Comparison of ENCODE assay signal across 1 cellular context in the genomic region with DNA sequence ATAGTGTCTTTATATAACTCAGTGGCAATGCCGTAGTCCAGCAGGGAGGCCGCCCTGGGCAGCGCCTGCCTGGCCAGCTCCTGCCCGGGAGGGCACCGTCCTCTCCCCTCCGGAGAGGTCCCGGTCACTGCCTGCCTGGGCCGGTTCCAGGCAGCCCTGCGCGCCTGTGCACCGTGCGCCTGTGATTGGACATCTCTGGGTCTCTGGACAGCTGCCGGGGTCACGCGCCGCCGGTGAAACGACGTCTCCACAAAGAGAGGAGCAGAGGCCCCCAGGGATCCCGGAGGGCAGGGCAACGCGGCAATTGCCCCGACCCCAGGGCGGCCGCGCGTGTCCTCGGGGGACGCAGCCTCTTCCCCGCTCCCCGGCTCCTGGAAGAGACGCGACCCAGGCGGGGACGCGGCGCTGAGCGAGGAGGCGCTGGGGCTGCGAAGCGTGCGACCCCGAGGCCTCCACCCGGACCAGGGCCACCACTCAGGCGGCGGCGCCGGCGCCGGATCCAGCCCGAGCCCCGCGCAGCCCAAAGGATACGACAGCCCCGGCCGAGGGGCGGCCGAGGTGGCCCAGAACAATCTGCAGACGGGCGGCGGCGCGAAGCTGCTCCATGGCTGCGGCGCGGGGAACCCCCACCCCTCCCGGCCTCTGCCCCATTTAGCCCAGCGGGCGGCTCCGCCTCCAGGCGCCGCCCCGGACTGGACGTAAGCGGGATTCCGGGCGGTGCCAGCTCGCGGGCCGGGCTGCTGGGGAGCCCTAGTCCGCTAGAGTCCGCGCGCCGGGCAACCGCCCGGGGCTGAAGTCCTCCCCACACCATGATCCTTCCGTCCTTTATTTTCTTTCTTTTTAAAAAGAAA.
TF ChIP-seq lines count a peak whose summit lies in the region.

A gene (minus strand): TSS at position 628 of the 851 bp plus-strand sequence. CDS start 22 bp downstream, at position 606.

TF ChIP-seq in HepG2, 621 proteins besides CTCF, POLR2A, EP300 and RAD21 (continued from another document and continues in another):
- TF ChIP-seq, protein P1, sequence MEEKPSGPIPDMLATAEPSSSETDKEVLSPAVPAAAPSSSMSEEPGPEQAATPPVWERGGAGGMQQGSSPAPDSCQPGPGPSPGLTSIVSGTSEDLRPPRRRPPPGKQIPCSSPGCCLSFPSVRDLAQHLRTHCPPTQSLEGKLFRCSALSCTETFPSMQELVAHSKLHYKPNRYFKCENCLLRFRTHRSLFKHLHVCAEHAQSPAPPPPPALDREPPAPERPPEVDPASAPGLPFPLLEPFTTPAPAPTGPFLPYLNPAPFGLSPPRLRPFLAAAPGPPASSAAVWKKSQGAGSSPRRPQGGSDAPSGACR (CRISPR knock-in tag; IDR thresholded peaks at IDR 0.05) = peak; percentile 85; the same call in 1 of the 2 replicates
- TF ChIP-seq SP5 (CRISPR knock-in tag; IDR thresholded peaks at IDR 0.05; ENCODE audit: borderline replicate concordance, low read depth) (peak; percentile 62; the same call in 1 of the 2 replicates), ZNF557 (CRISPR knock-in tag; IDR thresholded peaks at IDR 0.05) (no peak; the same call in 1 of the 2 replicates), ZNF839 (CRISPR knock-in tag; IDR thresholded peaks at IDR 0.05; ENCODE audit: borderline replicate concordance) (no peak; the same call in 1 of the 2 replicates), SP140L (CRISPR knock-in tag; IDR thresholded peaks at IDR 0.05; ENCODE audit: borderline replicate concordance) (no peak), HNRNPL (IDR thresholded peaks at IDR 0.05; ENCODE audit: low read depth, low read length) (peak; percentile 85; the same call in 1 of the 2 replicates), GFI1 (CRISPR knock-in tag; IDR thresholded peaks at IDR 0.05; ENCODE audit: borderline replicate concordance) (no peak; the same call in 1 of the 2 replicates), ZNF660 (CRISPR knock-in tag; IDR thresholded peaks at IDR 0.05; ENCODE audit: borderline replicate concordance, low read depth) (no peak), NFRKB (IDR thresholded peaks at IDR 0.05) (no peak), ZMAT3 (CRISPR knock-in tag; conservative IDR thresholded peaks at IDR 0.05) (peak; percentile 76; the same call in 1 of the 2 replicates), STAT5B (CRISPR knock-in tag; IDR thresholded peaks at IDR 0.05) (no peak), ZBTB7A (CRISPR knock-in tag; IDR thresholded peaks at IDR 0.05) (no peak), SALL1 (CRISPR knock-in tag; IDR thresholded peaks at IDR 0.05) (peak; percentile 62), SIX4 (CRISPR knock-in tag; IDR thresholded peaks at IDR 0.05) (peak; percentile 35; the same call in 1 of the 2 replicates), ZNF225 (CRISPR knock-in tag; IDR thresholded peaks at IDR 0.05) (peak; percentile 25; the same call in 1 of the 2 replicates)
- TF ChIP-seq, protein P2, sequence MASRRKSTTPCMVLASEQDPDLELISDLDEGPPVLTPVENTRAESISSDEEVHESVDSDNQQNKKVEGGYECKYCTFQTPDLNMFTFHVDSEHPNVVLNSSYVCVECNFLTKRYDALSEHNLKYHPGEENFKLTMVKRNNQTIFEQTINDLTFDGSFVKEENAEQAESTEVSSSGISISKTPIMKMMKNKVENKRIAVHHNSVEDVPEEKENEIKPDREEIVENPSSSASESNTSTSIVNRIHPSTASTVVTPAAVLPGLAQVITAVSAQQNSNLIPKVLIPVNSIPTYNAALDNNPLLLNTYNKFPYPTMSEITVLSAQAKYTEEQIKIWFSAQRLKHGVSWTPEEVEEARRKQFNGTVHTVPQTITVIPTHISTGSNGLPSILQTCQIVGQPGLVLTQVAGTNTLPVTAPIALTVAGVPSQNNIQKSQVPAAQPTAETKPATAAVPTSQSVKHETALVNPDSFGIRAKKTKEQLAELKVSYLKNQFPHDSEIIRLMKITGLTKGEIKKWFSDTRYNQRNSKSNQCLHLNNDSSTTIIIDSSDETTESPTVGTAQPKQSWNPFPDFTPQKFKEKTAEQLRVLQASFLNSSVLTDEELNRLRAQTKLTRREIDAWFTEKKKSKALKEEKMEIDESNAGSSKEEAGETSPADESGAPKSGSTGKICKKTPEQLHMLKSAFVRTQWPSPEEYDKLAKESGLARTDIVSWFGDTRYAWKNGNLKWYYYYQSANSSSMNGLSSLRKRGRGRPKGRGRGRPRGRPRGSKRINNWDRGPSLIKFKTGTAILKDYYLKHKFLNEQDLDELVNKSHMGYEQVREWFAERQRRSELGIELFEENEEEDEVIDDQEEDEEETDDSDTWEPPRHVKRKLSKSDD (CRISPR knock-in tag; IDR thresholded peaks at IDR 0.05; ENCODE audit: low read depth) = no peak
- TF ChIP-seq, protein P3, sequence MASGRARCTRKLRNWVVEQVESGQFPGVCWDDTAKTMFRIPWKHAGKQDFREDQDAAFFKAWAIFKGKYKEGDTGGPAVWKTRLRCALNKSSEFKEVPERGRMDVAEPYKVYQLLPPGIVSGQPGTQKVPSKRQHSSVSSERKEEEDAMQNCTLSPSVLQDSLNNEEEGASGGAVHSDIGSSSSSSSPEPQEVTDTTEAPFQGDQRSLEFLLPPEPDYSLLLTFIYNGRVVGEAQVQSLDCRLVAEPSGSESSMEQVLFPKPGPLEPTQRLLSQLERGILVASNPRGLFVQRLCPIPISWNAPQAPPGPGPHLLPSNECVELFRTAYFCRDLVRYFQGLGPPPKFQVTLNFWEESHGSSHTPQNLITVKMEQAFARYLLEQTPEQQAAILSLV (CRISPR knock-in tag; IDR thresholded peaks at IDR 0.05; ENCODE audit: borderline replicate concordance) = 0 out of 2 replicates have a peak, but pooled peaks have one; percentile 9
- TF ChIP-seq, protein P4, sequence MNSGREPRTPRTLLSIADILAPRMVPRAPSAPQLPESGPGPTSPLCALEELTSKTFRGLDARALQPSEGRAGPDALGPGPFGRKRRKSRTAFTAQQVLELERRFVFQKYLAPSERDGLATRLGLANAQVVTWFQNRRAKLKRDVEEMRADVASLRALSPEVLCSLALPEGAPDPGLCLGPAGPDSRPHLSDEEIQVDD (CRISPR knock-in tag; IDR thresholded peaks at IDR 0.05; ENCODE audit: borderline replicate concordance) = no peak
- TF ChIP-seq, protein P5, sequence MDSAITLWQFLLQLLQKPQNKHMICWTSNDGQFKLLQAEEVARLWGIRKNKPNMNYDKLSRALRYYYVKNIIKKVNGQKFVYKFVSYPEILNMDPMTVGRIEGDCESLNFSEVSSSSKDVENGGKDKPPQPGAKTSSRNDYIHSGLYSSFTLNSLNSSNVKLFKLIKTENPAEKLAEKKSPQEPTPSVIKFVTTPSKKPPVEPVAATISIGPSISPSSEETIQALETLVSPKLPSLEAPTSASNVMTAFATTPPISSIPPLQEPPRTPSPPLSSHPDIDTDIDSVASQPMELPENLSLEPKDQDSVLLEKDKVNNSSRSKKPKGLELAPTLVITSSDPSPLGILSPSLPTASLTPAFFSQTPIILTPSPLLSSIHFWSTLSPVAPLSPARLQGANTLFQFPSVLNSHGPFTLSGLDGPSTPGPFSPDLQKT (CRISPR knock-in tag; IDR thresholded peaks at IDR 0.05; ENCODE audit: borderline replicate concordance) = no peak
- TF ChIP-seq, protein P6, sequence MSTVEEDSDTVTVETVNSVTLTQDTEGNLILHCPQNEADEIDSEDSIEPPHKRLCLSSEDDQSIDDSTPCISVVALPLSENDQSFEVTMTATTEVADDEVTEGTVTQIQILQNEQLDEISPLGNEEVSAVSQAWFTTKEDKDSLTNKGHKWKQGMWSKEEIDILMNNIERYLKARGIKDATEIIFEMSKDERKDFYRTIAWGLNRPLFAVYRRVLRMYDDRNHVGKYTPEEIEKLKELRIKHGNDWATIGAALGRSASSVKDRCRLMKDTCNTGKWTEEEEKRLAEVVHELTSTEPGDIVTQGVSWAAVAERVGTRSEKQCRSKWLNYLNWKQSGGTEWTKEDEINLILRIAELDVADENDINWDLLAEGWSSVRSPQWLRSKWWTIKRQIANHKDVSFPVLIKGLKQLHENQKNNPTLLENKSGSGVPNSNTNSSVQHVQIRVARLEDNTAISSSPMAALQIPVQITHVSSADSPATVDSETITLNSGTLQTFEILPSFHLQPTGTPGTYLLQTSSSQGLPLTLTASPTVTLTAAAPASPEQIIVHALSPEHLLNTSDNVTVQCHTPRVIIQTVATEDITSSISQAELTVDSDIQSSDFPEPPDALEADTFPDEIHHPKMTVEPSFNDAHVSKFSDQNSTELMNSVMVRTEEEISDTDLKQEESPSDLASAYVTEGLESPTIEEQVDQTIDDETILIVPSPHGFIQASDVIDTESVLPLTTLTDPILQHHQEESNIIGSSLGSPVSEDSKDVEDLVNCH (CRISPR knock-in tag; IDR thresholded peaks at IDR 0.05) = no peak
- TF ChIP-seq, protein P7, sequence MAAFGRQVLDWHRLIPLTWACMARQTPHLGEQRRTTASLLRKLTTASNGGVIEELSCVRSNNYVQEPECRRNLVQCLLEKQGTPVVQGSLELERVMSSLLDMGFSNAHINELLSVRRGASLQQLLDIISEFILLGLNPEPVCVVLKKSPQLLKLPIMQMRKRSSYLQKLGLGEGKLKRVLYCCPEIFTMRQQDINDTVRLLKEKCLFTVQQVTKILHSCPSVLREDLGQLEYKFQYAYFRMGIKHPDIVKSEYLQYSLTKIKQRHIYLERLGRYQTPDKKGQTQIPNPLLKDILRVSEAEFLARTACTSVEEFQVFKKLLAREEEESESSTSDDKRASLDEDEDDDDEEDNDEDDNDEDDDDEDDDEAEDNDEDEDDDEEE (CRISPR knock-in tag; IDR thresholded peaks at IDR 0.05) = no peak; the same call in none of the 2 replicates
- TF ChIP-seq, protein P8, sequence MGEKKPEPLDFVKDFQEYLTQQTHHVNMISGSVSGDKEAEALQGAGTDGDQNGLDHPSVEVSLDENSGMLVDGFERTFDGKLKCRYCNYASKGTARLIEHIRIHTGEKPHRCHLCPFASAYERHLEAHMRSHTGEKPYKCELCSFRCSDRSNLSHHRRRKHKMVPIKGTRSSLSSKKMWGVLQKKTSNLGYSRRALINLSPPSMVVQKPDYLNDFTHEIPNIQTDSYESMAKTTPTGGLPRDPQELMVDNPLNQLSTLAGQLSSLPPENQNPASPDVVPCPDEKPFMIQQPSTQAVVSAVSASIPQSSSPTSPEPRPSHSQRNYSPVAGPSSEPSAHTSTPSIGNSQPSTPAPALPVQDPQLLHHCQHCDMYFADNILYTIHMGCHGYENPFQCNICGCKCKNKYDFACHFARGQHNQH (CRISPR knock-in tag; IDR thresholded peaks at IDR 0.05) = peak; percentile 69; the same call in 1 of the 2 replicates
- TF ChIP-seq, protein P9, sequence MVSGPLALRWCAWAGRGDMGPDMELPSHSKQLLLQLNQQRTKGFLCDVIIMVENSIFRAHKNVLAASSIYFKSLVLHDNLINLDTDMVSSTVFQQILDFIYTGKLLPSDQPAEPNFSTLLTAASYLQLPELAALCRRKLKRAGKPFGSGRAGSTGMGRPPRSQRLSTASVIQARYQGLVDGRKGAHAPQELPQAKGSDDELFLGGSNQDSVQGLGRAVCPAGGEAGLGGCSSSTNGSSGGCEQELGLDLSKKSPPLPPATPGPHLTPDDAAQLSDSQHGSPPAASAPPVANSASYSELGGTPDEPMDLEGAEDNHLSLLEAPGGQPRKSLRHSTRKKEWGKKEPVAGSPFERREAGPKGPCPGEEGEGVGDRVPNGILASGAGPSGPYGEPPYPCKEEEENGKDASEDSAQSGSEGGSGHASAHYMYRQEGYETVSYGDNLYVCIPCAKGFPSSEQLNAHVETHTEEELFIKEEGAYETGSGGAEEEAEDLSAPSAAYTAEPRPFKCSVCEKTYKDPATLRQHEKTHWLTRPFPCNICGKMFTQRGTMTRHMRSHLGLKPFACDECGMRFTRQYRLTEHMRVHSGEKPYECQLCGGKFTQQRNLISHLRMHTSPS (CRISPR knock-in tag; IDR thresholded peaks at IDR 0.05; ENCODE audit: low read depth) = peak; percentile 72; the same call in 1 of the 2 replicates
- TF ChIP-seq, protein P10, sequence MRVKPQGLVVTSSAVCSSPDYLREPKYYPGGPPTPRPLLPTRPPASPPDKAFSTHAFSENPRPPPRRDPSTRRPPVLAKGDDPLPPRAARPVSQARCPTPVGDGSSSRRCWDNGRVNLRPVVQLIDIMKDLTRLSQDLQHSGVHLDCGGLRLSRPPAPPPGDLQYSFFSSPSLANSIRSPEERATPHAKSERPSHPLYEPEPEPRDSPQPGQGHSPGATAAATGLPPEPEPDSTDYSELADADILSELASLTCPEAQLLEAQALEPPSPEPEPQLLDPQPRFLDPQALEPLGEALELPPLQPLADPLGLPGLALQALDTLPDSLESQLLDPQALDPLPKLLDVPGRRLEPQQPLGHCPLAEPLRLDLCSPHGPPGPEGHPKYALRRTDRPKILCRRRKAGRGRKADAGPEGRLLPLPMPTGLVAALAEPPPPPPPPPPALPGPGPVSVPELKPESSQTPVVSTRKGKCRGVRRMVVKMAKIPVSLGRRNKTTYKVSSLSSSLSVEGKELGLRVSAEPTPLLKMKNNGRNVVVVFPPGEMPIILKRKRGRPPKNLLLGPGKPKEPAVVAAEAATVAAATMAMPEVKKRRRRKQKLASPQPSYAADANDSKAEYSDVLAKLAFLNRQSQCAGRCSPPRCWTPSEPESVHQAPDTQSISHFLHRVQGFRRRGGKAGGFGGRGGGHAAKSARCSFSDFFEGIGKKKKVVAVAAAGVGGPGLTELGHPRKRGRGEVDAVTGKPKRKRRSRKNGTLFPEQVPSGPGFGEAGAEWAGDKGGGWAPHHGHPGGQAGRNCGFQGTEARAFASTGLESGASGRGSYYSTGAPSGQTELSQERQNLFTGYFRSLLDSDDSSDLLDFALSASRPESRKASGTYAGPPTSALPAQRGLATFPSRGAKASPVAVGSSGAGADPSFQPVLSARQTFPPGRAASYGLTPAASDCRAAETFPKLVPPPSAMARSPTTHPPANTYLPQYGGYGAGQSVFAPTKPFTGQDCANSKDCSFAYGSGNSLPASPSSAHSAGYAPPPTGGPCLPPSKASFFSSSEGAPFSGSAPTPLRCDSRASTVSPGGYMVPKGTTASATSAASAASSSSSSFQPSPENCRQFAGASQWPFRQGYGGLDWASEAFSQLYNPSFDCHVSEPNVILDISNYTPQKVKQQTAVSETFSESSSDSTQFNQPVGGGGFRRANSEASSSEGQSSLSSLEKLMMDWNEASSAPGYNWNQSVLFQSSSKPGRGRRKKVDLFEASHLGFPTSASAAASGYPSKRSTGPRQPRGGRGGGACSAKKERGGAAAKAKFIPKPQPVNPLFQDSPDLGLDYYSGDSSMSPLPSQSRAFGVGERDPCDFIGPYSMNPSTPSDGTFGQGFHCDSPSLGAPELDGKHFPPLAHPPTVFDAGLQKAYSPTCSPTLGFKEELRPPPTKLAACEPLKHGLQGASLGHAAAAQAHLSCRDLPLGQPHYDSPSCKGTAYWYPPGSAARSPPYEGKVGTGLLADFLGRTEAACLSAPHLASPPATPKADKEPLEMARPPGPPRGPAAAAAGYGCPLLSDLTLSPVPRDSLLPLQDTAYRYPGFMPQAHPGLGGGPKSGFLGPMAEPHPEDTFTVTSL (CRISPR knock-in tag; IDR thresholded peaks at IDR 0.05; ENCODE audit: borderline replicate concordance) = 0 out of 2 replicates have a peak, but pooled peaks have one; percentile 72
- TF ChIP-seq, protein P11, sequence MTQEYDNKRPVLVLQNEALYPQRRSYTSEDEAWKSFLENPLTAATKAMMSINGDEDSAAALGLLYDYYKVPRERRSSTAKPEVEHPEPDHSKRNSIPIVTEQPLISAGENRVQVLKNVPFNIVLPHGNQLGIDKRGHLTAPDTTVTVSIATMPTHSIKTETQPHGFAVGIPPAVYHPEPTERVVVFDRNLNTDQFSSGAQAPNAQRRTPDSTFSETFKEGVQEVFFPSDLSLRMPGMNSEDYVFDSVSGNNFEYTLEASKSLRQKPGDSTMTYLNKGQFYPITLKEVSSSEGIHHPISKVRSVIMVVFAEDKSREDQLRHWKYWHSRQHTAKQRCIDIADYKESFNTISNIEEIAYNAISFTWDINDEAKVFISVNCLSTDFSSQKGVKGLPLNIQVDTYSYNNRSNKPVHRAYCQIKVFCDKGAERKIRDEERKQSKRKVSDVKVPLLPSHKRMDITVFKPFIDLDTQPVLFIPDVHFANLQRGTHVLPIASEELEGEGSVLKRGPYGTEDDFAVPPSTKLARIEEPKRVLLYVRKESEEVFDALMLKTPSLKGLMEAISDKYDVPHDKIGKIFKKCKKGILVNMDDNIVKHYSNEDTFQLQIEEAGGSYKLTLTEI (CRISPR knock-in tag; conservative IDR thresholded peaks at IDR 0.05) = no peak
- TF ChIP-seq, protein P12, sequence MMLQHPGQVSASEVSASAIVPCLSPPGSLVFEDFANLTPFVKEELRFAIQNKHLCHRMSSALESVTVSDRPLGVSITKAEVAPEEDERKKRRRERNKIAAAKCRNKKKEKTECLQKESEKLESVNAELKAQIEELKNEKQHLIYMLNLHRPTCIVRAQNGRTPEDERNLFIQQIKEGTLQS (CRISPR knock-in tag; IDR thresholded peaks at IDR 0.05) = 0 out of 2 replicates have a peak, but pooled peaks have one; percentile 13
